ENCODE assay signal across 8 cellular contexts in genomic region chr19:17243854-17244617, GRCh38. TPM values are rescaled to one million over a fixed set of nuclear protein-coding genes. Genes with fewer than 3 reads are reported as not detected.
DNase-seq lines count a peak whose midpoint lies in the region; ATAC-seq and TF ChIP-seq lines count a peak whose summit lies in the region.

No MANE protein-coding gene starts in this region.

- ATAC-seq in CD4-positive, alpha-beta T cell (ENCODE audit: poor library complexity) = no peak
- ATAC-seq in left lung (peak; percentile 36), GM21381 (IDR thresholded peaks at IDR 0.05; ENCODE audit: unreplicated experiment) (no peak), GM18909 (IDR thresholded peaks at IDR 0.05; ENCODE audit: poor library complexity, unreplicated experiment) (no peak), GM21390 (IDR thresholded peaks at IDR 0.05; ENCODE audit: unreplicated experiment) (no peak)

- H3K27me3 Mint-ChIP-seq in CD4-positive, alpha-beta T cell = peaks cover 5% of the 10 kb centered on the region

- peaks cover 16% of the 10 kb centered on the region for H4K20me1 ChIP-seq in Karpas-422 (ENCODE audit: insufficient read depth, low read depth, low read length)

- H3K79me2 ChIP-seq in Karpas-422 (ENCODE audit: low read length) = peaks cover 24% of the 10 kb centered on the region

- H2AFZ ChIP-seq in Karpas-422 (ENCODE audit: low read length) = no peak overlapping the region

- no peak for TF ChIP-seq CTCF in CD4-positive, alpha-beta T cell (IDR thresholded peaks at IDR 0.05)
- no peak for TF ChIP-seq CTCF in cardiac fibroblast (IDR thresholded peaks at IDR 0.05; ENCODE audit: low read depth, low read length)
- TF ChIP-seq CTCF in left lung (IDR thresholded peaks at IDR 0.05) = no peak

- H3K4me2 ChIP-seq in Karpas-422 (ENCODE audit: low read depth, low read length, poor library complexity, severe bottlenecking) = peak overlapping the region; percentile 73

- H3K9ac ChIP-seq in Karpas-422 (ENCODE audit: low read length) = peak overlapping the region; percentile 77

- POLR2A ChIA-PET in CD4-positive, alpha-beta T cell (lab: Charles Lee) = interaction anchor here (0.6 to 1.9 kb wide), 4 partner anchors 23 to 37 kb away, joined by 3 to 5 read pairs (median 3); partner anchors contain the start of genes BABAM1 and USE1

- H3K27ac Mint-ChIP-seq in CD4-positive, alpha-beta T cell = no peak overlapping the region

- WGBS in thymus = 71% methylated on average over 50 of the region's 50 CpGs

- H3K4me1 ChIP-seq in Karpas-422 (ENCODE audit: low read length) (peaks cover 43% of the 10 kb centered on the region), left lung (peaks cover 22 to 38% of the 10 kb centered on the region in 2 donors), thymus (ENCODE audit: control insufficient read depth, insufficient read depth, low read length) (peaks cover 4% of the 10 kb centered on the region)

- CTCF ChIA-PET in CD4-positive, alpha-beta T cell (lab: Charles Lee) = no interaction called here

- H3K36me3 Mint-ChIP-seq in CD4-positive, alpha-beta T cell (ENCODE audit: low read depth) = no peaks in the 10 kb centered on the region

- no peaks in the 10 kb centered on the region for H3K9me3 ChIP-seq in CD4-positive, alpha-beta T cell (ENCODE audit: control insufficient read depth, low read length)
- H3K9me3 ChIP-seq in Karpas-422 (ENCODE audit: low read length) (no peaks in the 10 kb centered on the region), left lung (no peaks in the 10 kb centered on the region), thymus (ENCODE audit: control insufficient read depth) (no peaks in the 10 kb centered on the region)

- peak overlapping the region; percentile 58 for H3K4me3 ChIP-seq in Karpas-422 (ENCODE audit: low read length)
- peak overlapping the region; percentile 86 to 88 for H3K4me3 ChIP-seq in cardiac fibroblast (replicated peaks in 1 of 2; ENCODE audit: low read depth in 2 of 2, low read length in 2 of 2)
- peak overlapping the region; percentile 65 to 72 for H3K4me3 ChIP-seq in left lung
- peak overlapping the region; percentile 72 for H3K4me3 ChIP-seq in thymus (ENCODE audit: low read length)

- no peaks in the 10 kb centered on the region for H3K9me3 Mint-ChIP-seq in CD4-positive, alpha-beta T cell

- H3K27ac ChIP-seq in CD4-positive, alpha-beta T cell (ENCODE audit: low read depth, low read length) = no peak overlapping the region
- H3K27ac ChIP-seq in Karpas-422 (ENCODE audit: low read length) (no peak overlapping the region), left lung (peak overlapping the region; percentile 70 to 72), thymus (ENCODE audit: low read depth) (peak overlapping the region; percentile 42)

- H3K4me1 Mint-ChIP-seq in CD4-positive, alpha-beta T cell (ENCODE audit: low read depth) = no peaks in the 10 kb centered on the region

- no peak for DNase-seq in CD4-positive, alpha-beta T cell
- DNase-seq in Karpas-422 = no peak
- peak; percentile 54 to 68 for DNase-seq in cardiac fibroblast (ENCODE audit: low read depth in 2 of 2)
- DNase-seq in left lung = peak in 1 of 2 donors; percentile 52

- H3K27me3 ChIP-seq in CD4-positive, alpha-beta T cell (ENCODE audit: control insufficient read depth, insufficient read depth, low read length) = no peaks in the 10 kb centered on the region
- H3K27me3 ChIP-seq in Karpas-422 (ENCODE audit: low read length) (no peaks in the 10 kb centered on the region), left lung (peaks cover 0 to 17% of the 10 kb centered on the region in 2 donors), thymus (ENCODE audit: control insufficient read depth, insufficient read depth) (peaks cover 36% of the 10 kb centered on the region)

- intact Hi-C loops in CD4-positive, alpha-beta T cell (cut with DNase I, micrococcal nuclease) = no loop called here
- intact Hi-C loops in left lung (cut with DNase I) = no loop called here

- H3K9me2 ChIP-seq in Karpas-422 (replicated peaks; ENCODE audit: insufficient read depth, low read length) = no peaks in the 10 kb centered on the region

- peak overlapping the region; percentile 74 for H3K4me3 Mint-ChIP-seq in CD4-positive, alpha-beta T cell

- no peaks in the 10 kb centered on the region for H3K36me3 ChIP-seq in Karpas-422 (ENCODE audit: insufficient read depth, low read length)
- peaks cover 0 to 4% of the 10 kb centered on the region in 2 donors for H3K36me3 ChIP-seq in left lung
- H3K36me3 ChIP-seq in thymus (ENCODE audit: control insufficient read depth, insufficient read depth) = no peaks in the 10 kb centered on the region

RNA-seq across cellular contexts. Expression of gene NR2F6, which starts 1.7 kb away (rescaled TPM):
- total RNA-seq in CD4-positive, alpha-beta T cell = 1 to 10 TPM in 1 of 2 experiments, under 1 TPM in 1; 0.74 to 1.1 TPM
- 8.6 and 20.3 TPM in 2 replicates for total RNA-seq in Karpas-422 (2014; rRNA removed; shearing (Covaris generic); ENCODE audit: low replicate concordance)
- 10 to 100 TPM; 48.7 to 56.5 TPM for total RNA-seq in left lung
- polyA plus RNA-seq in thymus = 15.0 TPM

RNA-seq across cellular contexts. Expression of gene OCEL1, which starts 18.0 kb away (rescaled TPM):
- total RNA-seq in CD4-positive, alpha-beta T cell = 10 to 100 TPM; 20.5 to 22.2 TPM
- total RNA-seq in Karpas-422 (2014; rRNA removed; shearing (Covaris generic); ENCODE audit: low replicate concordance) = 6.2 and 13.0 TPM in 2 replicates
- 10 to 100 TPM; 35.4 to 38.0 TPM for total RNA-seq in left lung
- 24.8 TPM for polyA plus RNA-seq in thymus

RNA-seq across cellular contexts. Expression of gene USHBP1, which starts 20.5 kb away (rescaled TPM):
- not detected for total RNA-seq in CD4-positive, alpha-beta T cell
- total RNA-seq in Karpas-422 (2014; rRNA removed; shearing (Covaris generic); ENCODE audit: low replicate concordance) = 0.25 TPM in 1 of 2 replicates, not detected in the other
- 1 to 10 TPM; 4.8 to 9.2 TPM for total RNA-seq in left lung
- 4.4 TPM for polyA plus RNA-seq in thymus

RNA-seq across cellular contexts. Expression of gene BABAM1, which starts 23.2 kb away (rescaled TPM):
- 10 to 100 TPM; 56.2 to 63.5 TPM for total RNA-seq in CD4-positive, alpha-beta T cell
- total RNA-seq in Karpas-422 (2014; rRNA removed; shearing (Covaris generic); ENCODE audit: low replicate concordance) = 83.9 and 84.7 TPM in 2 replicates
- total RNA-seq in left lung = 10 to 100 TPM; 73.1 to 75.5 TPM
- 94.4 TPM for polyA plus RNA-seq in thymus

RNA-seq across cellular contexts. Expression of gene USE1, which starts 28.9 kb away (rescaled TPM):
- total RNA-seq in CD4-positive, alpha-beta T cell = 10 to 100 TPM; 23.1 to 24.3 TPM
- 34.0 and 39.8 TPM in 2 replicates for total RNA-seq in Karpas-422 (2014; rRNA removed; shearing (Covaris generic); ENCODE audit: low replicate concordance)
- 10 to 100 TPM; 23.1 to 25.6 TPM for total RNA-seq in left lung
- polyA plus RNA-seq in thymus = 52.9 TPM

Comparison
In these comparisons a context has a peak if more than half of its experiments do, and no peak if none do; other contexts are left out.
1. DNase-seq: peak in cardiac fibroblast (2 of 2); none in CD4-positive, alpha-beta T cell (0 of 10) and Karpas-422 (single experiment).
2. H3K27ac ChIP-seq: peak in left lung (2 of 2) and thymus (single experiment); none in CD4-positive, alpha-beta T cell (single experiment) and Karpas-422 (single experiment).
3. Peak in every context shown above with its lines, with median percentiles within 50 percentile points of each other: H3K4me3 ChIP-seq.